Comparison of ENCODE assay signal across 20 cellular contexts in genomic region chr6:163494279-163494727, GRCh38.
DNase-seq lines count a peak whose midpoint lies in the region; ATAC-seq and TF ChIP-seq lines count a peak whose summit lies in the region.
"Had no signal": no experiment of that assay in that cellular context is flagged by ENCODE, and none has a peak within 500 bp of the region (broad histone marks: within the 10 kb centered on the region; RNA-seq: fewer than 3 reads in every experiment).

No MANE protein-coding gene starts in this region.

- H3K4me1 ChIP-seq in adrenal gland (replicated peaks in 1 of 2) (peaks cover 19 to 58% of the 10 kb centered on the region in 2 donors), HAP-1 (peaks cover 15% of the 10 kb centered on the region)

- no peak overlapping the region for H3K4me3 Mint-ChIP-seq in HFFc6
- H3K4me3 Mint-ChIP-seq in osteocyte (ENCODE audit: unreplicated experiment), result no peak overlapping the region
- H3K4me3 Mint-ChIP-seq: central memory CD8-positive, alpha-beta T cell; stimulated activated naive CD8-positive, alpha-beta T cell treated with anti-CD3 and anti-CD28 coated beads, Interleukin-15, Interleukin-2, amounts not matched to agents 100 ng/mL and 50 ng/mL, for 24 hours had no signal

- H3K27ac Mint-ChIP-seq in HFFc6, result peak overlapping the region; percentile 47; the same call in 1 of the 2 replicates
- peak overlapping the region; percentile 47 for H3K27ac Mint-ChIP-seq in osteocyte (ENCODE audit: unreplicated experiment)
- H3K27ac Mint-ChIP-seq: activated T-helper 2 cell treated with anti-CD3 and anti-CD28 coated beads, Interferon-gamma antibody, Interleukin-2, Interleukin-4, amounts not matched to agents 10 μg/mL and 5 μg/mL and 100 μg/mL, durations not matched to agents 14 hours and 24 hours and 36 hours; stimulated activated naive CD8-positive, alpha-beta T cell treated with anti-CD3 and anti-CD28 coated beads, Interleukin-15, Interleukin-2, amounts not matched to agents 100 ng/mL and 50 ng/mL, for 24 hours had no signal

- DNase-seq in EH (ENCODE audit: low read depth) (peak; percentile 77), HFFc6 (peak; percentile 64), adrenal gland (peak in 4 of 7 donors; percentile 36 to 51 (median 42)), osteocyte (ENCODE audit: extremely low spot score, unreplicated experiment) (no peak), AG08396 (ENCODE audit: low spot score) (no peak), HAP-1 (ENCODE audit: low spot score in 2 of 2) (no peak)
- DNase-seq: effector CD8-positive, alpha-beta T cell; hippocampal formation; IMR-90; kidney; NCI-H1092; NCI-H748 treated with DMSO at 0.1 percent for 48 hours; retina; stimulated activated CD4-positive, alpha-beta T cell treated with anti-CD3 and anti-CD28 coated beads, Interleukin-15, amount 100 ng/mL, for 24 hours; upper lobe of left lung had no signal

- H3K4me3 ChIP-seq in adrenal gland (no peak overlapping the region), HAP-1 (no peak overlapping the region)
- H3K4me3 ChIP-seq: upper lobe of left lung had no signal

- in situ Hi-C loops in HAP-1 (cut with MboI; ENCODE audit: low sequenced_read_pairs), result no loop called here

- no peak for TF ChIP-seq CTCF in HFFc6 (IDR thresholded peaks at IDR 0.05)
- no peak for TF ChIP-seq CTCF in adrenal gland (IDR thresholded peaks at IDR 0.05)
- no peak for TF ChIP-seq CTCF in osteocyte (IDR thresholded peaks at IDR 0.05)

- peaks cover 31% of the 10 kb centered on the region for H3K4me1 Mint-ChIP-seq in HFFc6 (ENCODE audit: low read depth)
- peaks cover 54% of the 10 kb centered on the region for H3K4me1 Mint-ChIP-seq in osteocyte (ENCODE audit: unreplicated experiment)

- H3K27me3 Mint-ChIP-seq in HFFc6 (ENCODE audit: insufficient read depth), result no peaks in the 10 kb centered on the region
- no peaks in the 10 kb centered on the region for H3K27me3 Mint-ChIP-seq in osteocyte (ENCODE audit: unreplicated experiment)
- H3K27me3 Mint-ChIP-seq: central memory CD8-positive, alpha-beta T cell; stimulated activated naive CD8-positive, alpha-beta T cell treated with anti-CD3 and anti-CD28 coated beads, Interleukin-15, Interleukin-2, amounts not matched to agents 100 ng/mL and 50 ng/mL, for 24 hours had no signal

- no peak for ATAC-seq in HG02884 (IDR thresholded peaks at IDR 0.05; ENCODE audit: unreplicated experiment)
- ATAC-seq in HG03354 (IDR thresholded peaks at IDR 0.05; ENCODE audit: poor library complexity, severe bottlenecking, unreplicated experiment), result no peak

- H3K36me3 ChIP-seq in adrenal gland (replicated peaks in 1 of 2), result no peaks in the 10 kb centered on the region
- no peaks in the 10 kb centered on the region for H3K36me3 ChIP-seq in HAP-1 (replicated peaks)
- H3K36me3 ChIP-seq: upper lobe of left lung had no signal

- H3K9me3 Mint-ChIP-seq in HFFc6 (no peaks in the 10 kb centered on the region), osteocyte (ENCODE audit: unreplicated experiment) (no peaks in the 10 kb centered on the region)
- H3K9me3 Mint-ChIP-seq: activated T-helper 2 cell treated with anti-CD3 and anti-CD28 coated beads, Interferon-gamma antibody, Interleukin-2, Interleukin-4, amounts not matched to agents 10 μg/mL and 5 μg/mL and 100 μg/mL, durations not matched to agents 14 hours and 24 hours and 36 hours; central memory CD8-positive, alpha-beta T cell had no signal

- WGBS in adrenal gland, 4 donors, result 47 to 58% (median 52%) methylated on average over 6 of the region's 6 CpGs

- no peaks in the 10 kb centered on the region for H3K9me3 ChIP-seq in adrenal gland (replicated peaks in 1 of 3)
- no peaks in the 10 kb centered on the region for H3K9me3 ChIP-seq in HAP-1
- H3K9me3 ChIP-seq: upper lobe of left lung had no signal

- H3K27me3 ChIP-seq in adrenal gland (no peaks in the 10 kb centered on the region), HAP-1 (ENCODE audit: low read depth) (no peaks in the 10 kb centered on the region)
- H3K27me3 ChIP-seq: upper lobe of left lung had no signal

- peak overlapping the region in 1 of 5 donors; percentile 9 for H3K27ac ChIP-seq in adrenal gland
- H3K27ac ChIP-seq: upper lobe of left lung had no signal

- no peak for TF ChIP-seq POLR2A in adrenal gland (IDR thresholded peaks at IDR 0.05)

- intact Hi-C loops in adrenal gland (cut with DNase I), result no loop called here

- H3K36me3 Mint-ChIP-seq in HFFc6 (ENCODE audit: low read depth) (peaks cover 13% of the 10 kb centered on the region), osteocyte (ENCODE audit: unreplicated experiment) (peaks cover 8% of the 10 kb centered on the region)

Comparison
In these comparisons a context has a peak if more than half of its experiments do, and no peak if none do; other contexts are left out.
1. DNase-seq: peak in EH (single experiment), HFFc6 (single experiment) and adrenal gland (4 of 7); none in osteocyte (single experiment), AG08396 (single experiment) and HAP-1 (0 of 2).